Comparison of ENCODE assay signal across 8 cellular contexts in the genomic region with DNA sequence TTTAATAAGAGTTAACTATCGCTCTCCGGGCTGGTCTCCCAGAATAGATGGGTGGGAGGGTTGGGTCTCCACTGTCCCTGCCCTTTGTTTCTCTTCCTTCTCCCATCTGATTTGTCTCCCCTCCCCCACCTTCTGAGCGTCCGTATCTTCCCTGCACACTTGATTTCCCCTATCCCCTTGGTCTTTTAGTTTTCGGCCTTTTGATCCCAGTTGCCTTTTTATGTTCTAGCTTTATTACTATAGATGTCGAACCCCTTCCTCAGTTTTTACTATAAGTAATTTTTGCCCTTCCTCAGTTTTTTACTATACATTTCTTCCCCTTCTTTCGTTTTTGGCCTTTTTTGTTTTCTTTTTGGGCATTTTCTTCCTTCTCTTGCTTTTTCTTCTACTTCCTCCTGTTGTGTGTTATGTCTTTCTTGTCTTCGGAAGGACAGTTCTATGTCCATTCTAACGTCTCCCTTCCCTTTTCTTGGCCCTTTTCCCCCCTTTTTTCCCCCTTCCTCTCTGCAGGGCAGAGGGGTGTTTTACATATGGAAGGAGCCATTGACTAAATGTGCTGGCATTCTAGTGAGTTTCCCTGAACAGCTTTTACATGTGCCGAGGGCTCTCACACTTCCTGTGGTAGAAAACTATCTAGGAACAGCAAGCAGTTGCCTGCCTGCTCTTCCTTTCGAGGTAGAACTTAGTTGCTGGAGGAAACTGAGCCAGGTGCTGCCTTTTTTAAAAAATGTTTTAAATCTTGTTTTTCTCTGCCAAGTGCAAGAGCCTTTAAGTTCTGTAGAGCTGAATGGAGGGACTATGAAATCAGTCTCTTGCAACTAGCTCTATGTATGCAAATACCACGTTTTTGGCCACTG. TPM values are rescaled to one million over a fixed set of nuclear protein-coding genes. Genes with fewer than 3 reads are reported as not detected.
DNase-seq lines count a peak whose midpoint lies in the region; ATAC-seq and TF ChIP-seq lines count a peak whose summit lies in the region.

No MANE protein-coding gene starts in this region.

- no peaks in the 10 kb centered on the region for H3K9me3 ChIP-seq in CD8-positive, alpha-beta T cell (ENCODE audit: low read length)
- no peaks in the 10 kb centered on the region for H3K9me3 ChIP-seq in testis

- CTCF ChIA-PET in CD8-positive, alpha-beta T cell (lab: Charles Lee): interaction anchor here (0.6 to 1.3 kb wide), 5 partner anchors 9 to 155 kb away, joined by 3 to 4 read pairs (median 3); no protein-coding TSS in a partner anchor

- no peak for TF ChIP-seq POLR2A in testis (IDR thresholded peaks at IDR 0.05)

- H3K4me1 Mint-ChIP-seq in CD8-positive, alpha-beta T cell (ENCODE audit: low read depth): peaks cover 25% of the 10 kb centered on the region
- H3K4me1 Mint-ChIP-seq in HFFc6 (ENCODE audit: low read depth) (peaks cover 37% of the 10 kb centered on the region), brain (peaks cover 53% of the 10 kb centered on the region), naive B cell (peaks cover 20 to 29% (median 21%) of the 10 kb centered on the region in 3 donors)

- H3K27me3 ChIP-seq in CD8-positive, alpha-beta T cell (ENCODE audit: insufficient read depth, low read length): peaks cover 21% of the 10 kb centered on the region
- H3K27me3 ChIP-seq in testis: no peaks in the 10 kb centered on the region

- ATAC-seq in CD8-positive, alpha-beta T cell: no peak
- ATAC-seq in naive B cell (ENCODE audit: low read depth in 2 of 2): no peak
- no peak for ATAC-seq in HG02763 (IDR thresholded peaks at IDR 0.05; ENCODE audit: unreplicated experiment)

- no peaks in the 10 kb centered on the region for H3K36me3 ChIP-seq in CD8-positive, alpha-beta T cell (ENCODE audit: insufficient read depth, low read length)
- no peaks in the 10 kb centered on the region for H3K36me3 ChIP-seq in testis (ENCODE audit: low read depth, missing control alignments)

- no peaks in the 10 kb centered on the region for H3K36me3 Mint-ChIP-seq in CD8-positive, alpha-beta T cell
- no peaks in the 10 kb centered on the region; the same call in 1 of the 2 replicates for H3K36me3 Mint-ChIP-seq in HFFc6 (ENCODE audit: low read depth)
- H3K36me3 Mint-ChIP-seq in brain: peaks cover 22% of the 10 kb centered on the region
- H3K36me3 Mint-ChIP-seq in naive B cell: peaks cover 0 to 5% of the 10 kb centered on the region in 2 donors

- POLR2A ChIA-PET in CD8-positive, alpha-beta T cell (lab: Charles Lee): no interaction called here

- peaks cover 28% of the 10 kb centered on the region for H3K4me1 ChIP-seq in CD8-positive, alpha-beta T cell (ENCODE audit: insufficient read depth, low read length)
- peaks cover 4% of the 10 kb centered on the region for H3K4me1 ChIP-seq in testis

- DNase-seq in CD8-positive, alpha-beta T cell: no peak
- peak; percentile 46 for DNase-seq in HFFc6
- DNase-seq in naive B cell: no peak
- DNase-seq in testis: no peak
- DNase-seq in amniotic stem cell (lab: John Stamatoyannopoulos, UW): no peak
- DNase-seq in HK-2 (ENCODE audit: unreplicated experiment): no peak

- 19 to 29% methylated on average over 12 of the region's 12 CpGs for WGBS in testis, 2 donors

- no peaks in the 10 kb centered on the region for H3K9me3 Mint-ChIP-seq in CD8-positive, alpha-beta T cell
- H3K9me3 Mint-ChIP-seq in HFFc6 (no peaks in the 10 kb centered on the region), brain (peaks cover 0 to 6% (median 0%) of the 10 kb centered on the region in 5 experiments), naive B cell (peaks cover 0 to 6% (median 0%) of the 10 kb centered on the region in 7 donors)

- TF ChIP-seq CTCF in CD8-positive, alpha-beta T cell (IDR thresholded peaks at IDR 0.05): no peak
- no peak for TF ChIP-seq CTCF in HFFc6 (IDR thresholded peaks at IDR 0.05)
- no peak for TF ChIP-seq CTCF in brain (conservative IDR thresholded peaks at IDR 0.05)
- no peak for TF ChIP-seq CTCF in testis (IDR thresholded peaks at IDR 0.05)

- no peak overlapping the region for H3K27ac Mint-ChIP-seq in CD8-positive, alpha-beta T cell
- H3K27ac Mint-ChIP-seq in HFFc6 (peak overlapping the region; percentile 96), brain (peak overlapping the region; percentile 82 to 96 (median 91)), naive B cell (peak overlapping the region in 1 of 6 donors; percentile 57)

- H3K4me3 Mint-ChIP-seq in CD8-positive, alpha-beta T cell: peak overlapping the region; percentile 46
- H3K4me3 Mint-ChIP-seq in HFFc6 (peak overlapping the region; percentile 92), brain (peak overlapping the region; percentile 83 to 96 (median 89)), naive B cell (peak overlapping the region in 7 of 8 donors; percentile 37 to 78 (median 57))

- no peak overlapping the region for H3K4me3 ChIP-seq in CD8-positive, alpha-beta T cell (ENCODE audit: low read depth, low read length)
- no peak overlapping the region for H3K4me3 ChIP-seq in testis

- no peak overlapping the region for H3K27ac ChIP-seq in CD8-positive, alpha-beta T cell (ENCODE audit: low read depth, low read length)
- peak overlapping the region in 1 of 2 donors; percentile 58 for H3K27ac ChIP-seq in testis

- intact Hi-C loops in CD8-positive, alpha-beta T cell (cut with DNase I, micrococcal nuclease): loop anchor here in 1 of 2 experiments (5.0 kb wide), 1 partner anchor 39 kb away; no protein-coding TSS in a partner anchor
- intact Hi-C loops in testis (cut with DNase I; ENCODE audit: low total_unique reads): no loop called here

- H3K27me3 Mint-ChIP-seq in CD8-positive, alpha-beta T cell (ENCODE audit: low read depth): peaks cover 49% of the 10 kb centered on the region
- H3K27me3 Mint-ChIP-seq in HFFc6 (ENCODE audit: insufficient read depth): peaks cover 2% of the 10 kb centered on the region
- peaks cover 13% of the 10 kb centered on the region for H3K27me3 Mint-ChIP-seq in brain
- H3K27me3 Mint-ChIP-seq in naive B cell: peaks cover 59 to 71% (median 61%) of the 10 kb centered on the region in 3 donors

RNA-seq across cellular contexts. Expression of gene TET1, which starts 2.8 kb away (rescaled TPM):
- total RNA-seq in CD8-positive, alpha-beta T cell: 1 to 10 TPM; 1.2 to 1.4 TPM
- 1 to 10 TPM; 2.1 to 2.7 (median 2.5) TPM for total RNA-seq in HFFc6 (2021; fragmentation: NEBNext Ultra II Directional; extraction: Animal tissue kit (Norgen Biotek cat#: 25700))
- polyA plus RNA-seq in brain (ENCODE audit: insufficient read depth, low read depth, low replicate concordance) (1.8 TPM), naive B cell (ENCODE audit: low read depth in 6 of 6) (under 1 TPM in 5 of 6 donors, not detected in 1; 0.58 to 0.97 (median 0.64) TPM), testis (ENCODE audit: insufficient read depth, low read depth, low replicate concordance) (0.40 TPM)
- total RNA-seq in testis: 1 to 10 TPM; 3.2 to 3.8 TPM

RNA-seq across cellular contexts. Expression of gene SLC25A16, which starts 35.6 kb away (rescaled TPM):
- 10 to 100 TPM; 23.7 to 32.4 TPM for total RNA-seq in CD8-positive, alpha-beta T cell
- total RNA-seq in HFFc6 (2021; fragmentation: NEBNext Ultra II Directional; extraction: Animal tissue kit (Norgen Biotek cat#: 25700)): 10 to 100 TPM; 19.4 to 30.8 (median 28.4) TPM
- polyA plus RNA-seq in brain (ENCODE audit: insufficient read depth, low read depth, low replicate concordance) (3.8 TPM), naive B cell (ENCODE audit: low read depth in 6 of 6) (10 to 100 TPM in 1 of 6 donors, 1 to 10 TPM in 5; 3.6 to 11.0 (median 5.1) TPM), testis (ENCODE audit: insufficient read depth, low read depth, low replicate concordance) (13.5 TPM)
- total RNA-seq in testis: 10 to 100 TPM in 1 of 2 donors, 1 to 10 TPM in 1; 7.1 to 11.7 TPM
